Comparison of ENCODE assay signal across 19 cellular contexts in the genomic region with DNA sequence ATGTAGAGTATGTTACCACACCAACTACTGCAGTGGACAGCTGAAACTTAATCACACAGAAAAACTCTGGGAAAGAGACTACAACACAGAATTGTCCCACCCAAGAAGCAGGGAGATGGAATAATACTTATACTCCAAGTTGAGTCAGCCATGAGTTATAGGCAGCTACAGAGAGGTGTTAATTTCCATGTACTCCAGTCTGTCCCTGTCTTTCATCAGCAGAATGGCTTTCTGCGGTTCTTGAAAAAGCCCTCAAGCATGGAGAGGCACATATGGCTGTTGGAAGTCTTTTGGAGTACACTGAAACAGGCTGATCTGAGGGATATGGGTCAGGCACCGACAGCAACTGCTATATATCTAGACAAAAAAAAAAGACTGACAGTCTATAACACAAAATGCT.
"Had no signal": no experiment of that assay in that cellular context is flagged by ENCODE, and none has a peak within 500 bp of the region (broad histone marks: within the 10 kb centered on the region; RNA-seq: fewer than 3 reads in every experiment).

No MANE protein-coding gene starts in this region.

- DNase-seq: activated CD4-positive, alpha-beta T cell treated with anti-CD3 and anti-CD28 coated beads for 1 hour; activated CD4-positive, alpha-beta T cell treated with anti-CD3 and anti-CD28 coated beads, Interleukin-2, amount 50 U/mL, for 4 hours; activated effector memory CD4-positive, alpha-beta T cell treated with anti-CD3 and anti-CD28 coated beads, Interleukin-2, amount 50 U/mL, for 16 hours; activated T-cell treated with anti-CD3 and anti-CD28 coated beads, Interleukin-2, amount 50 U/mL, for 72 hours; adrenal gland; gastrocnemius medialis; heart left ventricle; kidney glomerular epithelial cell; left ventricle myocardium superior; mucosa of descending colon; naive thymus-derived CD8-positive, alpha-beta T cell; right cardiac atrium; small intestine; stimulated activated CD4-positive, alpha-beta T cell treated with anti-CD3 and anti-CD28 coated beads, Interleukin-4, amount 100 ng/mL, for 1 hour; stomach; trophoblast cell; WERI-Rb-1 had no signal

- ATAC-seq: activated naive CD4-positive, alpha-beta T cell treated with anti-CD3 and anti-CD28 coated beads, Interleukin-2, amount 50 U/mL, for 72 hours; activated T-cell treated with anti-CD3 and anti-CD28 coated beads, Interleukin-2, amount 50 U/mL, for 72 hours; esophagus mucosa; gastrocnemius medialis; heart left ventricle; left ventricle myocardium superior; mucosa of descending colon; naive thymus-derived CD8-positive, alpha-beta T cell; right cardiac atrium had no signal
